In genomic region chr11:128898580-128899344, GRCh38 we compare ENCODE assay signal across 21 cellular contexts. TPM values are rescaled to one million over a fixed set of nuclear protein-coding genes. Genes with fewer than 3 reads are reported as not detected.
DNase-seq lines count a peak whose midpoint lies in the region; ATAC-seq and TF ChIP-seq lines count a peak whose summit lies in the region.
"Had no signal": no experiment of that assay in that cellular context is flagged by ENCODE, and none has a peak within 500 bp of the region (broad histone marks: within the 10 kb centered on the region; RNA-seq: fewer than 3 reads in every experiment).

No MANE protein-coding gene starts in this region.

- DNase-seq in left ventricle myocardium superior: peak; percentile 66
- DNase-seq in Right ventricle myocardium inferior (ENCODE audit: missing footprints): no peak
- DNase-seq in fibroblast of villous mesenchyme (ENCODE audit: low read depth): peak; percentile 27
- DNase-seq in activated gamma-delta T cell (lab: John Stamatoyannopoulos, UW): no peak
- DNase-seq in lower leg skin (ENCODE audit: low spot score in 2 of 2): no peak
- DNase-seq: activated B cell treated with CpG ODN at 0.5 μM for 24 hours; amniotic stem cell; effector memory CD4-positive, alpha-beta T cell; kidney glomerular epithelial cell; MG63; NCI-H1694 treated with DMSO at 0.1 percent for 48 hours; NCI-H446; SIG-M5; stomach; T-helper 2 cell had no signal

- TF ChIP-seq POLR2A in lower leg skin (IDR thresholded peaks at IDR 0.05): no peak

- TF ChIP-seq CTCF in fibroblast of villous mesenchyme (IDR thresholded peaks at IDR 0.05; ENCODE audit: insufficient read depth, low read depth, low read length) (no peak), lower leg skin (IDR thresholded peaks at IDR 0.05) (no peak)

- intact Hi-C loops in left ventricle myocardium superior (cut with micrococcal nuclease) (no loop called here), Right ventricle myocardium inferior (cut with DNase I) (no loop called here), lower leg skin (cut with DNase I; ENCODE audit: low total_unique reads) (no loop called here)

- 66 to 85% methylated on average over 13 of the region's 13 CpGs for WGBS in lower leg skin, 2 donors

- no peak overlapping the region for H3K4me3 ChIP-seq in fibroblast of villous mesenchyme (ENCODE audit: low read depth, low read length)
- H3K4me3 ChIP-seq in lower leg skin (ENCODE audit: low read depth, poor library complexity, severe bottlenecking): no peak overlapping the region
- H3K4me3 ChIP-seq: A549, hepatocyte, MG63, stomach had no signal

- no peak for ATAC-seq in left ventricle myocardium superior
- no peak for ATAC-seq in Right ventricle myocardium inferior
- no peak for ATAC-seq in GM19395 (IDR thresholded peaks at IDR 0.05; ENCODE audit: unreplicated experiment)
- ATAC-seq: A549; activated T-helper 17 cell treated with anti-CD3 and anti-CD28 coated beads, Interleukin-2, amount 50 U/mL, for 72 hours had no signal

RNA-seq across cellular contexts. Expression of gene KCNJ5, which starts 7.6 kb away (rescaled TPM):
- total RNA-seq in left ventricle myocardium superior (7.2 TPM), Right ventricle myocardium inferior (7.5 TPM), fibroblast of villous mesenchyme (under 0.01 TPM in 1 of 2 replicates, not detected in the other), lower leg skin (1 to 10 TPM in 1 of 4 donors, under 1 TPM in 2, not detected in 1; 0.15 to 1.0 (median 0.59) TPM)
- total RNA-seq: activated B cell treated with CpG ODN at 0.5 μM for 24 hours; activated T-helper 17 cell treated with anti-CD3 and anti-CD28 coated beads, Interleukin-2, amount 50 U/mL, for 72 hours had no signal

RNA-seq across cellular contexts. Expression of gene KCNJ1, which starts 31.7 kb away (rescaled TPM):
- total RNA-seq in left ventricle myocardium superior: 0.07 TPM
- not detected for total RNA-seq in Right ventricle myocardium inferior
- under 0.01 TPM in 1 of 2 replicates, not detected in the other for total RNA-seq in fibroblast of villous mesenchyme
- under 1 TPM in 3 of 4 donors, not detected in 1; 0.10 to 0.88 (median 0.42) TPM for total RNA-seq in lower leg skin
- total RNA-seq: activated B cell treated with CpG ODN at 0.5 μM for 24 hours; activated T-helper 17 cell treated with anti-CD3 and anti-CD28 coated beads, Interleukin-2, amount 50 U/mL, for 72 hours; hepatocyte; stomach; ureter had no signal

RNA-seq across cellular contexts. Expression of gene TP53AIP1, which starts 43.9 kb away (rescaled TPM):
- total RNA-seq in left ventricle myocardium superior (not detected), Right ventricle myocardium inferior (not detected), fibroblast of villous mesenchyme (not detected in 2 replicates), lower leg skin (10 to 100 TPM in 3 of 4 donors, 1 to 10 TPM in 1; 9.2 to 17.3 (median 16.2) TPM)
- total RNA-seq: activated B cell treated with CpG ODN at 0.5 μM for 24 hours; activated T-helper 17 cell treated with anti-CD3 and anti-CD28 coated beads, Interleukin-2, amount 50 U/mL, for 72 hours; mononuclear cell; stomach had no signal

Comparison
In these comparisons a context has a peak if more than half of its experiments do, and no peak if none do; other contexts are left out.
1. DNase-seq: peak in left ventricle myocardium superior (single experiment) and fibroblast of villous mesenchyme (single experiment); none in Right ventricle myocardium inferior (single experiment), activated gamma-delta T cell (single experiment) and lower leg skin (0 of 2).
2. RNA of gene TP53AIP1, which starts 43.9 kb away (total RNA-seq): 9.2 to 17.3 TPM in lower leg skin; not detected in left ventricle myocardium superior (single experiment), not detected in Right ventricle myocardium inferior (single experiment) and not detected in fibroblast of villous mesenchyme; every median in the first group is over 10 times any median in the second.